8 cellular contexts compared by ENCODE assay signal in the genomic region with DNA sequence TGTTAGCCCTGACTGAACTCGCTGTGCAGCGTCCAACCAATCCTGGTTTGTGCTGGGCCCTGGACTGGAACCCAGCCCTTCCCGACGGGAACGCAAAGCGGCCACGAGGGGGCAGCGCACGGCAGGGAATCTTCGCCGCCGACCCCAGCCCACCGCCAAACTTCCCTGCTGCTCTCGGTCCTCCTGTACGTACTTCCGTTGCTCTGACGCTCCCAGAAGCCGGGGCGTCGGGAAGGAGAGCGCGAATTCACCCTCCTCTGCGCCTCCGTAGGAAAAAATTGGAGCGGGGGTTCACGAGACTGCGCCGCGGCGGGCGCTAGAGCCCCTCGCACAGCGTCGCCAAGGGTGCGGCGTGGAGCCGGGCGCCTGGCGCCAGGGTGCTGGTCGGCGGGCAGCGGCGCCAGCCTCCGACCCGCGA. TPM values are rescaled to one million over a fixed set of nuclear protein-coding genes. Genes with fewer than 3 reads are reported as not detected.
DNase-seq lines count a peak whose midpoint lies in the region; ATAC-seq and TF ChIP-seq lines count a peak whose summit lies in the region.

No MANE protein-coding gene starts in this region.

- H3K9me3 ChIP-seq in OCI-LY1 (ENCODE audit: low read length) = no peaks in the 10 kb centered on the region

- no peaks in the 10 kb centered on the region for H3K79me2 ChIP-seq in OCI-LY1 (ENCODE audit: insufficient read depth, low read length)

- no peaks in the 10 kb centered on the region for H3K9me2 ChIP-seq in OCI-LY1 (ENCODE audit: low read depth, low read length)

- no peaks in the 10 kb centered on the region for H3K9me3 Mint-ChIP-seq in activated T-cell treated with anti-CD3 and anti-CD28 coated beads, Interleukin-2, amount 50 U/mL, for 24 hours

- no peaks in the 10 kb centered on the region for H3K4me1 ChIP-seq in OCI-LY1 (ENCODE audit: insufficient read depth, low read length, severe bottlenecking)

- TF ChIP-seq CTCF in GM06990 (IDR thresholded peaks at IDR 0.05; ENCODE audit: insufficient read depth, low read length, poor library complexity, severe bottlenecking) = peak; percentile 78
- peak; percentile 50 for TF ChIP-seq CTCF in OCI-LY1 (IDR thresholded peaks at IDR 0.05; ENCODE audit: low read length)

- H3K36me3 ChIP-seq in GM06990 (ENCODE audit: control insufficient read depth, insufficient read depth, low read length) (no peaks in the 10 kb centered on the region), OCI-LY1 (ENCODE audit: insufficient read depth, low read length) (no peaks in the 10 kb centered on the region)

- H3K27ac ChIP-seq in OCI-LY1 (ENCODE audit: low read depth, low read length, poor library complexity, severe bottlenecking) = no peak overlapping the region

- H3K4me3 Mint-ChIP-seq in activated T-cell treated with anti-CD3 and anti-CD28 coated beads, Interleukin-2, amount 50 U/mL, for 24 hours = peak overlapping the region; percentile 74

- H4K20me1 ChIP-seq in OCI-LY1 (ENCODE audit: insufficient read depth, low read length) = no peaks in the 10 kb centered on the region; the same call in 1 of the 2 replicates

- ATAC-seq in esophagus mucosa = peak; percentile 65

- H3K4me3 ChIP-seq in GM06990 (replicated peaks; ENCODE audit: low read depth, low read length) (peak overlapping the region; percentile 34), OCI-LY1 (ENCODE audit: low read depth, low read length, poor library complexity, severe bottlenecking) (no peak overlapping the region)

- no peak overlapping the region for H2AFZ ChIP-seq in OCI-LY1 (ENCODE audit: low read length)

- peak; percentile 58 for DNase-seq in GM06990 (ENCODE audit: extremely low read depth, insufficient read length)
- DNase-seq in HT-29 (ENCODE audit: low spot score) = peak; percentile 48
- DNase-seq in activated T-cell treated with anti-CD3 and anti-CD28 coated beads, Interleukin-2, amount 50 U/mL, for 24 hours = peak; percentile 85
- peak; percentile 71 for DNase-seq in mucosa of gallbladder (ENCODE audit: low spot score)
- peak; percentile 52 to 56 for DNase-seq in stimulated activated CD8-positive, alpha-beta memory T cell treated with anti-CD3 and anti-CD28 coated beads, Interleukin-2, amount 100 ng/mL, for 48 hours (ENCODE audit: low read depth in 2 of 2)
- DNase-seq in cortex of kidney (lab: John Stamatoyannopoulos, UW) = no peak

- peaks cover 41% of the 10 kb centered on the region for H3K4me1 Mint-ChIP-seq in activated T-cell treated with anti-CD3 and anti-CD28 coated beads, Interleukin-2, amount 50 U/mL, for 24 hours (ENCODE audit: low read depth)

- no peak overlapping the region for H3K27ac Mint-ChIP-seq in activated T-cell treated with anti-CD3 and anti-CD28 coated beads, Interleukin-2, amount 50 U/mL, for 24 hours

- no peak overlapping the region for H3K9ac ChIP-seq in OCI-LY1 (ENCODE audit: low read length)

- H3K36me3 Mint-ChIP-seq in activated T-cell treated with anti-CD3 and anti-CD28 coated beads, Interleukin-2, amount 50 U/mL, for 24 hours (ENCODE audit: low read depth) = no peaks in the 10 kb centered on the region

- H3K27me3 Mint-ChIP-seq in activated T-cell treated with anti-CD3 and anti-CD28 coated beads, Interleukin-2, amount 50 U/mL, for 24 hours = peaks cover 27% of the 10 kb centered on the region

- no peaks in the 10 kb centered on the region for H3F3A ChIP-seq in OCI-LY1 (ENCODE audit: insufficient read depth, low read length)

- H3K4me2 ChIP-seq in OCI-LY1 (ENCODE audit: low read length) = no peak overlapping the region

- peaks cover 3% of the 10 kb centered on the region; the same call in 1 of the 2 replicates for H3K27me3 ChIP-seq in GM06990 (replicated peaks; ENCODE audit: control insufficient read depth, insufficient read depth, low read length)
- no peaks in the 10 kb centered on the region for H3K27me3 ChIP-seq in OCI-LY1 (ENCODE audit: insufficient read depth, low read length)

RNA-seq across cellular contexts. Expression of a gene that starts 0.9 kb away (rescaled TPM):
- 0.05 and 0.16 TPM in 2 replicates for total RNA-seq in HT-29 (2014; rRNA removed; shearing (Covaris generic))
- total RNA-seq in esophagus mucosa (0.68 TPM), mucosa of gallbladder (11.5 TPM)
